Comparison of ENCODE assay signal across 13 cellular contexts in the genomic region with DNA sequence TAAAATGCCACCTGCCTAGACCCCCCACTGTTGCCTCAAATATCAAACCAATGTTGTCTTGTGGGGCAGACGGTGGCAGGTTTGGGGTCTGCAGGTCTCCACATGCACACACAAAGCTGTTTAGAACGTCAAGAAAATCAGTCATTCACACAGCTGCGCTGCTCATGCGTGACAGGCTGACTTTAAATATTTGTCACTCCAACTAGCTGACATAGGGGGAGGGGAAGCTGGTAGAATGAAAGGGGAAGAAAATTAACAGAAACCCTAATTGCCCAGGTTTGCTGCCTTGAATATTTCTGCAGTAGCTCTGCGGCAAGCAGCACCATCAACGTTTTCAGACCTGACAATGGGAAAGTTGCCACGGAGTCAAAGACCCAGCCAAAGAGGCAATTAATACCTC.
DNase-seq lines count a peak whose midpoint lies in the region; ATAC-seq and TF ChIP-seq lines count a peak whose summit lies in the region.
"Had no signal": no experiment of that assay in that cellular context is flagged by ENCODE, and none has a peak within 500 bp of the region (broad histone marks: within the 10 kb centered on the region; RNA-seq: fewer than 3 reads in every experiment).

No MANE protein-coding gene starts in this region.

- BruUV-seq in IMR-90 (replicated peaks; lab: Mats Ljungman, UMichigan), result no TSS peak

- POLR2A ChIA-PET in IMR-90 (lab: Charles Lee; ENCODE audit: unreplicated experiment), result no interaction called here

- no peak overlapping the region for H3K4me2 ChIP-seq in IMR-90 (ENCODE audit: low read depth, low read length)
- H3K4me2 ChIP-seq: PC-9 had no signal

- no peaks in the 10 kb centered on the region for H4K20me1 ChIP-seq in IMR-90 (ENCODE audit: insufficient read depth, low read length)

- H2AK9ac ChIP-seq in IMR-90 (replicated peaks; ENCODE audit: low read depth, low read length, poor library complexity), result no peak overlapping the region

- H3K27me3 ChIP-seq in IMR-90 (ENCODE audit: control insufficient read depth, insufficient read depth, low read length) (peaks cover 25% of the 10 kb centered on the region), gastroesophageal sphincter (no peaks in the 10 kb centered on the region)

- no peak overlapping the region for H2BK15ac ChIP-seq in IMR-90 (ENCODE audit: low read depth, low read length)

- WGBS in IMR-90 (ENCODE audit: extremely low coverage in 2 of 2, insufficient read length in 1 of 2), 2 experiments, result 6% methylated on average over 3 of the region's 7 CpGs; no CpG with 5 or more reads in 1 of the 2 experiments
- 14 to 16% methylated on average over 5 to 6 of the region's 7 CpGs for WGBS in gastroesophageal sphincter (ENCODE audit: low coverage in 1 of 2), 2 donors

- H3K4ac ChIP-seq in IMR-90 (ENCODE audit: low read depth, low read length), result no peak overlapping the region

- ATAC-seq in GM21381 (IDR thresholded peaks at IDR 0.05; ENCODE audit: unreplicated experiment), result peak; percentile 41
- ATAC-seq in IMR-90 (ENCODE audit: low read depth), result no peak
- ATAC-seq in mucosa of descending colon, result no peak
- ATAC-seq in gastroesophageal sphincter, result no peak

- H2BK20ac ChIP-seq in IMR-90 (ENCODE audit: low read depth, low read length), result no peak overlapping the region

- DNase-seq in IMR-90 (no peak), SHP77 (lab: John Stamatoyannopoulos, UW) (peak; percentile 15 to 28), mucosa of descending colon (no peak), HuH-7.5 (ENCODE audit: low spot score) (no peak)
- DNase-seq in stimulated activated CD4-positive, alpha-beta T cell treated with anti-CD3 and anti-CD28 coated beads, Interleukin-4, amount 100 ng/mL, for 24 hours, result no peak
- DNase-seq: activated CD4-positive, alpha-beta memory T cell treated with anti-CD3 and anti-CD28 coated beads for 36 hours; DND-41; hippocampal formation; PC-9 had no signal

- H3K79me1 ChIP-seq in IMR-90 (ENCODE audit: low read depth in 1 of 2, low read length in 2 of 2), result no peaks in the 10 kb centered on the region

- no peaks in the 10 kb centered on the region for H3K9me3 ChIP-seq in IMR-90 (ENCODE audit: control insufficient read depth, insufficient read depth, low read length)
- H3K9me3 ChIP-seq in mucosa of descending colon, result no peaks in the 10 kb centered on the region
- no peaks in the 10 kb centered on the region for H3K9me3 ChIP-seq in gastroesophageal sphincter

- H3K9me1 ChIP-seq in IMR-90 (ENCODE audit: insufficient read depth, low read length), result no peaks in the 10 kb centered on the region

- TF ChIP-seq POLR2A in IMR-90 (IDR thresholded peaks at IDR 0.05; ENCODE audit: low read depth, low read length) (no peak), gastroesophageal sphincter (IDR thresholded peaks at IDR 0.05) (no peak)

- no peak overlapping the region for H4K91ac ChIP-seq in IMR-90 (ENCODE audit: insufficient read depth, low read depth, low read length)

- dilution Hi-C loops in IMR-90 (cut with HindIII; ENCODE audit: low sequenced_read_pairs, unreplicated experiment), result no loop called here

- TF ChIP-seq RAD21 in IMR-90 (IDR thresholded peaks at IDR 0.05; ENCODE audit: low read length), result no peak

- H2AK5ac ChIP-seq in IMR-90 (ENCODE audit: low read depth, low read length), result no peak overlapping the region

- H3K9ac ChIP-seq in IMR-90 (ENCODE audit: low read depth, low read length), result no peak overlapping the region
- H3K9ac ChIP-seq: parathyroid adenoma had no signal

- no peak overlapping the region for H2BK120ac ChIP-seq in IMR-90 (ENCODE audit: low read depth, low read length)

- no peak overlapping the region for H2BK5ac ChIP-seq in IMR-90 (ENCODE audit: low read depth, low read length, poor library complexity, severe bottlenecking)

- no peak overlapping the region for H4K5ac ChIP-seq in IMR-90 (ENCODE audit: low read depth, low read length)

- TF ChIP-seq CTCF in IMR-90 (conservative IDR thresholded peaks at IDR 0.05; ENCODE audit: low read depth, low read length) (no peak), mucosa of descending colon (IDR thresholded peaks at IDR 0.05) (no peak), gastroesophageal sphincter (IDR thresholded peaks at IDR 0.05) (no peak)

- in situ Hi-C loops in IMR-90 (cut with MboI; ENCODE audit: low sequenced_read_pairs), result no loop called here

- H3K4me1 ChIP-seq in IMR-90 (ENCODE audit: control insufficient read depth, insufficient read depth, low read length) (peaks cover 3% of the 10 kb centered on the region), mucosa of descending colon (ENCODE audit: low read depth) (peaks cover 4% of the 10 kb centered on the region), gastroesophageal sphincter (peaks cover 0 to 47% (median 14%) of the 10 kb centered on the region in 3 donors)
- H3K4me1 ChIP-seq: parathyroid adenoma had no signal

- CTCF ChIA-PET in IMR-90 (lab: Yijun Ruan, JAX), result no interaction called here

- H3K56ac ChIP-seq in IMR-90 (ENCODE audit: extremely low read depth, insufficient read depth, low read length), result no peak overlapping the region

- H3K36me3 ChIP-seq in IMR-90 (ENCODE audit: control insufficient read depth, insufficient read depth, low read length), result no peaks in the 10 kb centered on the region
- H3K36me3 ChIP-seq in mucosa of descending colon (ENCODE audit: low read depth), result no peaks in the 10 kb centered on the region
- H3K36me3 ChIP-seq in gastroesophageal sphincter, result no peaks in the 10 kb centered on the region

- no peak overlapping the region for H4K8ac ChIP-seq in IMR-90 (ENCODE audit: low read depth in 2 of 2, low read length in 2 of 2)

- no peak overlapping the region for H3K27ac ChIP-seq in IMR-90 (ENCODE audit: insufficient read depth, low read length)
- H3K27ac ChIP-seq in gastroesophageal sphincter, result no peak overlapping the region
- H3K27ac ChIP-seq: parathyroid adenoma, PC-9 had no signal

- peak overlapping the region; percentile 47; the same call in 1 of the 2 replicates for H3K4me3 ChIP-seq in GM08714 (ENCODE audit: low read length)
- H3K4me3 ChIP-seq in IMR-90 (ENCODE audit: insufficient read depth, low read depth, low read length), result no peak overlapping the region
- H3K4me3 ChIP-seq in mucosa of descending colon, result no peak overlapping the region
- H3K4me3 ChIP-seq in gastroesophageal sphincter, result no peak overlapping the region
- H3K4me3 ChIP-seq: PC-9 had no signal

- no peak for TF ChIP-seq EP300 in gastroesophageal sphincter (IDR thresholded peaks at IDR 0.05)

- no peak overlapping the region for H3K18ac ChIP-seq in IMR-90 (ENCODE audit: low read depth, low read length)

- H3K23ac ChIP-seq in IMR-90 (ENCODE audit: low read depth, low read length), result no peak overlapping the region

- intact Hi-C loops in IMR-90 (cut with micrococcal nuclease) (no loop called here), mucosa of descending colon (cut with DNase I, micrococcal nuclease) (no loop called here)

- no peak overlapping the region for H3K14ac ChIP-seq in IMR-90 (replicated peaks; ENCODE audit: low read depth, low read length)

- peak overlapping the region; percentile 9 for H2AFZ ChIP-seq in IMR-90 (replicated peaks; ENCODE audit: low read length, poor library complexity)
- H2AFZ ChIP-seq: parathyroid adenoma, PC-9 had no signal

TF ChIP-seq in IMR-90, 13 proteins besides CTCF, POLR2A, EP300 and RAD21:
- TF ChIP-seq NFE2L2 (IDR thresholded peaks at IDR 0.05; ENCODE audit: low read depth, low read length) (no peak), RFX5 (IDR thresholded peaks at IDR 0.05; ENCODE audit: low read depth, low read length) (no peak), MAZ (IDR thresholded peaks at IDR 0.05; ENCODE audit: borderline replicate concordance, low read depth, low read length) (no peak), RCOR1 (IDR thresholded peaks at IDR 0.05; ENCODE audit: insufficient replicate concordance, low read length) (no peak), CHD1 (IDR thresholded peaks at IDR 0.05; ENCODE audit: low read depth, low read length) (no peak), BHLHE40 (IDR thresholded peaks at IDR 0.05; ENCODE audit: low read depth, low read length) (no peak), FOS (IDR thresholded peaks at IDR 0.05; ENCODE audit: low read depth, low read length) (no peak), MXI1 (IDR thresholded peaks at IDR 0.05; ENCODE audit: borderline replicate concordance, low read depth, low read length) (no peak), MAFK (IDR thresholded peaks at IDR 0.05; ENCODE audit: low read depth, low read length) (no peak), SMC3 (IDR thresholded peaks at IDR 0.05; ENCODE audit: low read depth, low read length) (no peak), CEBPB (IDR thresholded peaks at IDR 0.05; ENCODE audit: low read depth, low read length) (no peak)
- TF ChIP-seq, protein P1, sequence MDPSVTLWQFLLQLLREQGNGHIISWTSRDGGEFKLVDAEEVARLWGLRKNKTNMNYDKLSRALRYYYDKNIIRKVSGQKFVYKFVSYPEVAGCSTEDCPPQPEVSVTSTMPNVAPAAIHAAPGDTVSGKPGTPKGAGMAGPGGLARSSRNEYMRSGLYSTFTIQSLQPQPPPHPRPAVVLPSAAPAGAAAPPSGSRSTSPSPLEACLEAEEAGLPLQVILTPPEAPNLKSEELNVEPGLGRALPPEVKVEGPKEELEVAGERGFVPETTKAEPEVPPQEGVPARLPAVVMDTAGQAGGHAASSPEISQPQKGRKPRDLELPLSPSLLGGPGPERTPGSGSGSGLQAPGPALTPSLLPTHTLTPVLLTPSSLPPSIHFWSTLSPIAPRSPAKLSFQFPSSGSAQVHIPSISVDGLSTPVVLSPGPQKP (IDR thresholded peaks at IDR 0.05; ENCODE audit: borderline replicate concordance, low read depth, low read length), result no peak
- TF ChIP-seq, protein P2, sequence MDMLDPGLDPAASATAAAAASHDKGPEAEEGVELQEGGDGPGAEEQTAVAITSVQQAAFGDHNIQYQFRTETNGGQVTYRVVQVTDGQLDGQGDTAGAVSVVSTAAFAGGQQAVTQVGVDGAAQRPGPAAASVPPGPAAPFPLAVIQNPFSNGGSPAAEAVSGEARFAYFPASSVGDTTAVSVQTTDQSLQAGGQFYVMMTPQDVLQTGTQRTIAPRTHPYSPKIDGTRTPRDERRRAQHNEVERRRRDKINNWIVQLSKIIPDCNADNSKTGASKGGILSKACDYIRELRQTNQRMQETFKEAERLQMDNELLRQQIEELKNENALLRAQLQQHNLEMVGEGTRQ (IDR thresholded peaks at IDR 0.05; ENCODE audit: low read depth, low read length), result no peak

Comparison
In these comparisons a context has a peak if more than half of its experiments do, and no peak if none do; other contexts are left out.
1. DNase-seq: peak in SHP77 (2 of 2); none in IMR-90 (single experiment), mucosa of descending colon (0 of 3), stimulated activated CD4-positive, alpha-beta T cell treated with anti-CD3 and anti-CD28 coated beads, Interleukin-4, amount 100 ng/mL, for 24 hours (single experiment) and HuH-7.5 (single experiment).